Comparison of ENCODE assay signal across 31 cellular contexts in genomic region chr14:95476747-95477146, GRCh38.
"Had no signal": no experiment of that assay in that cellular context is flagged by ENCODE, and none has a peak within 500 bp of the region (broad histone marks: within the 10 kb centered on the region; RNA-seq: fewer than 3 reads in every experiment).

No MANE protein-coding gene starts in this region.

- H3K27me3 ChIP-seq: brain microvascular endothelial cell, SJSA1 had no signal

- H3K27ac Mint-ChIP-seq: activated CD4-positive, alpha-beta memory T cell treated with anti-CD3 and anti-CD28 coated beads, Interleukin-2, amount 10 ng/mL, durations not matched to agents 7 days and 5 days; activated naive CD4-positive, alpha-beta T cell treated with anti-CD3 and anti-CD28 coated beads, Interleukin-2, amount 50 U/mL, for 72 hours; T-helper 1 cell treated with Interleukin-12 subunit alpha and Interleukin-12 subunit beta and Interleukin-4 antibody, amounts not matched to agents 30 μg/mL and 1 μg/mL, for 36 hours had no signal

- H3K4me2 ChIP-seq: KMS-11, SK-N-SH had no signal

- H3K4me3 ChIP-seq: SJSA1 had no signal

- H3K36me3 ChIP-seq: brain microvascular endothelial cell, WERI-Rb-1 had no signal

- H3K27me3 Mint-ChIP-seq: activated CD4-positive, alpha-beta memory T cell treated with anti-CD3 and anti-CD28 coated beads, Interleukin-2, amount 10 ng/mL, durations not matched to agents 7 days and 5 days; activated T-cell treated with anti-CD3 and anti-CD28 coated beads, Interleukin-2, amount 50 U/mL, for 24 hours; central memory CD8-positive, alpha-beta T cell had no signal

- H3K9me3 Mint-ChIP-seq: activated CD4-positive, alpha-beta memory T cell treated with anti-CD3 and anti-CD28 coated beads, Interleukin-2, amount 10 ng/mL, durations not matched to agents 7 days and 5 days; activated naive CD4-positive, alpha-beta T cell treated with anti-CD3 and anti-CD28 coated beads for 36 hours; activated naive CD4-positive, alpha-beta T cell treated with anti-CD3 and anti-CD28 coated beads, Interleukin-2, amount 50 U/mL, for 72 hours; activated T-cell treated with anti-CD3 and anti-CD28 coated beads, Interleukin-2, amount 50 U/mL, for 24 hours; central memory CD8-positive, alpha-beta T cell; T-helper 1 cell treated with Interleukin-12 subunit alpha and Interleukin-12 subunit beta and Interleukin-4 antibody, amounts not matched to agents 30 μg/mL and 1 μg/mL, for 36 hours had no signal

- H3K27ac ChIP-seq: brain microvascular endothelial cell, KMS-11, SJSA1, WERI-Rb-1 had no signal

- ATAC-seq: activated naive CD4-positive, alpha-beta T cell treated with anti-CD3 and anti-CD28 coated beads, Interleukin-2, amount 50 U/mL, for 72 hours; Panc1 had no signal

- H3K9me3 ChIP-seq: SJSA1, SK-N-SH had no signal

- H3K4me3 Mint-ChIP-seq: activated CD4-positive, alpha-beta memory T cell treated with anti-CD3 and anti-CD28 coated beads, Interleukin-2, amount 10 ng/mL, durations not matched to agents 7 days and 5 days; activated naive CD4-positive, alpha-beta T cell treated with anti-CD3 and anti-CD28 coated beads for 36 hours; activated T-cell treated with anti-CD3 and anti-CD28 coated beads, Interleukin-2, amount 50 U/mL, for 24 hours; central memory CD8-positive, alpha-beta T cell; T-helper 1 cell treated with Interleukin-12 subunit alpha and Interleukin-12 subunit beta and Interleukin-4 antibody, amounts not matched to agents 30 μg/mL and 1 μg/mL, for 36 hours had no signal

- DNase-seq: activated CD4-positive, alpha-beta memory T cell treated with anti-CD3 and anti-CD28 coated beads, Interleukin-2, amount 10 ng/mL, durations not matched to agents 7 days and 5 days; activated CD4-positive, alpha-beta T cell treated with anti-CD3 and anti-CD28 coated beads for 1 hour; activated CD4-positive, alpha-beta T cell treated with anti-CD3 and anti-CD28 coated beads for 48 hours; activated CD4-positive, CD25-positive, alpha-beta regulatory T cell; activated gamma-delta T cell treated with Interleukin-2 at 50 U/mL for 16 hours; activated naive CD4-positive, alpha-beta T cell treated with anti-CD3 and anti-CD28 coated beads for 36 hours; activated T-cell treated with anti-CD3 and anti-CD28 coated beads, Interleukin-2, amount 50 U/mL, for 24 hours; amniotic stem cell; brain microvascular endothelial cell; MM.1S; MV-4-11; NCI-H1092; NCI-H1436 treated with DMSO at 0.1 percent for 48 hours; NCI-H1694 treated with DMSO at 0.1 percent for 48 hours; NCI-H2029 treated with DMSO at 0.1 percent for 48 hours; NCI-H2171 treated with DMSO at 0.1 percent for 48 hours; NCI-H226; NCI-H446 treated with DMSO at 0.1 percent for 48 hours; NCI-H524; NCI-H69; NCI-H82; RPMI8226; SHP77 treated with DMSO at 0.1 percent for 48 hours; SK-N-SH; WERI-Rb-1 had no signal

- H3K9ac ChIP-seq: KMS-11, SK-N-SH had no signal
